ENCODE assay signal across 8 cellular contexts in the genomic region with DNA sequence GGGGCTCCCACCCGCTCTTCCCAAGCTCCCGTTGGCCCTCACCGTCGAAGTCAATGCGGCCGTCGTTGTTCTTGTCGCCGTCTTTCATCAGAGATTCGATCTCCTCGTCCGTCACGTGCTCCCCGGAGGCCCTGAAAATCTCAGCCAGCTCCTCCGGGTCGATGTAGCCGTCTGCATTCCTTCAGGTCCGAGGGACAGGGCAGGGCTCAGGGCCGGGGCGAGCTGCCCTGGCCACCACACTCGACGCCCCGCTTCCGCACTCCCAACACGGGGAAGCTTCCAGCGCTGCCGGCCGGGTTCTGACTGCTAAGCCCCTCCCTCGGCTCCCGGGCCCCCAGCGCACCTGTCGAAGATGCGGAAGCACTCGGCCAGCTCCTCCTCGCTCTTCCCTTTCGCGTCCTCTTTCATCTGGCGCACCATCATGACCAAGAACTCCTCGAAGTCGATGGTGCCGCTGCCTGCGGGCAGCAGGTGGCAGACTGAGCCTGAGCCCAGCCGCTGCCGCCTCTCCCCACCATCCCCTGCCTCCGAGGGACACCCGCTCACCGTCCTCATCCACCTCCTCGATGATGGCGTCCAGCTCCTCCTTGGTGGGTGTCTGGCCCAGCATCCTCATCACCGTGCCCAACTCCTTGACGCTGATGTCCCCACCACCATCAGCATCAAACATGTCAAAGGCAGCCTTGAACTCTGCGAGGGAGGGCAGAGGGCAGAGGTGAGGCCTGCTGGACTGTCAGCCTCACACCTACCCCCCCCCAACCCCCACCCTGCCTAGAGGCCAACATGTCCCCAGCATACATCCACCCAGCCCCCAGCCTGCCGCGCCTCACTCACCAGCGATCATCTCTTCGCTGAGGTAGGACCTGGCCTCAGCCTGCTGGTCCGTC. TPM values are rescaled to one million over a fixed set of nuclear protein-coding genes. Genes with fewer than 3 reads are reported as not detected.
A peak's percentile ranks its signal among the peaks of the same experiment; 100 is the strongest.
DNase-seq lines count a peak whose midpoint lies in the region; ATAC-seq and TF ChIP-seq lines count a peak whose summit lies in the region.

No MANE protein-coding gene starts in this region.

- POLR2A ChIA-PET in AG04449 (lab: Yijun Ruan, JAX), result no interaction called here

- peaks cover 9% of the 10 kb centered on the region for H3K4me1 ChIP-seq in colonic mucosa

- H3K27me3 ChIP-seq in H7 (ENCODE audit: control insufficient read depth, insufficient read depth, low read length), result peaks cover 15% of the 10 kb centered on the region
- H3K27me3 ChIP-seq in colonic mucosa, result no peaks in the 10 kb centered on the region

- H3K4me3 ChIP-seq in AG04449 (ENCODE audit: low read depth, low read length) (no peak overlapping the region; the same call in 1 of the 2 replicates), H7 (ENCODE audit: insufficient read depth, low read depth, low read length) (peak overlapping the region; percentile 33), WI38 (ENCODE audit: low read depth, low read length) (no peak overlapping the region), colonic mucosa (peak overlapping the region; percentile 23)

- H3K4me1 Mint-ChIP-seq in memory B cell, result peaks cover 20% of the 10 kb centered on the region
- H3K4me1 Mint-ChIP-seq in stimulated activated memory B cell treated with anti-CD40 and anti-IgM and Interleukin-4, amounts not matched to agents 10 μg/mL and 1 μg/mL and 100 μg/mL, for 72 hours, result peaks cover 32% of the 10 kb centered on the region

- DNase-seq in AG04449 (ENCODE audit: low read depth, low spot score) (no peak), H7 (peak; percentile 91), colonic mucosa (peak; percentile 63), memory B cell (ENCODE audit: low spot score in 2 of 2) (peak; percentile 38 to 44), UCSD-AML1 (lab: John Stamatoyannopoulos, UW; ENCODE audit: unreplicated experiment) (no peak), KG1 (lab: John Stamatoyannopoulos, UW) (no peak)

- TF ChIP-seq CTCF in AG04449 (IDR thresholded peaks at IDR 0.05; ENCODE audit: insufficient read depth, low read length, missing control alignments), result peak; percentile 61
- 0 out of 2 replicates have a peak, but pooled peaks have one; percentile 18 for TF ChIP-seq CTCF in WI38 (IDR thresholded peaks at IDR 0.05; ENCODE audit: low read depth, low read length)
- peak; percentile 42 for TF ChIP-seq CTCF in colonic mucosa (IDR thresholded peaks at IDR 0.05)

- intact Hi-C loops in colonic mucosa (cut with DNase I), result loop anchor here (2.0 to 10.0 kb wide), 2 partner anchors 61 to 139 kb away; partner anchors contain the start of genes SPATA25 and ZSWIM1

- no peaks in the 10 kb centered on the region for H3K9me3 Mint-ChIP-seq in memory B cell
- H3K9me3 Mint-ChIP-seq in stimulated activated memory B cell treated with anti-CD40 and anti-IgM and Interleukin-4, amounts not matched to agents 10 μg/mL and 1 μg/mL and 100 μg/mL, for 72 hours, result no peaks in the 10 kb centered on the region

- no peaks in the 10 kb centered on the region for H3K36me3 Mint-ChIP-seq in memory B cell
- H3K36me3 Mint-ChIP-seq in stimulated activated memory B cell treated with anti-CD40 and anti-IgM and Interleukin-4, amounts not matched to agents 10 μg/mL and 1 μg/mL and 100 μg/mL, for 72 hours, result no peaks in the 10 kb centered on the region

- H3K9me3 ChIP-seq in colonic mucosa, result no peaks in the 10 kb centered on the region

- peak; percentile 83 for ATAC-seq in memory B cell (ENCODE audit: low read depth)
- peak; percentile 69 for ATAC-seq in stimulated activated memory B cell treated with anti-CD40 and anti-IgM and Interleukin-4, amounts not matched to agents 10 μg/mL and 1 μg/mL and 100 μg/mL, for 72 hours

- peak overlapping the region; percentile 87 for H3K4me3 Mint-ChIP-seq in memory B cell
- H3K4me3 Mint-ChIP-seq in stimulated activated memory B cell treated with anti-CD40 and anti-IgM and Interleukin-4, amounts not matched to agents 10 μg/mL and 1 μg/mL and 100 μg/mL, for 72 hours, result peak overlapping the region; percentile 79

- H3K9ac ChIP-seq in colonic mucosa (ENCODE audit: low read depth in 2 of 2, low read length in 2 of 2), result peak overlapping the region; percentile 43 to 46

- H3K36me3 ChIP-seq in H7 (replicated peaks; ENCODE audit: control insufficient read depth, insufficient read depth, low read length), result no peaks in the 10 kb centered on the region
- H3K36me3 ChIP-seq in colonic mucosa, result no peaks in the 10 kb centered on the region

- CTCF ChIA-PET in AG04449 (lab: Yijun Ruan, JAX), result interaction anchor here (0.6 to 3.7 kb wide), 13 partner anchors 8 to 525 kb away, joined by 3 to 28 read pairs (median 3); partner anchors contain the start of gene SNX21

- peak overlapping the region; percentile 78 for H3K27ac Mint-ChIP-seq in memory B cell
- H3K27ac Mint-ChIP-seq in stimulated activated memory B cell treated with anti-CD40 and anti-IgM and Interleukin-4, amounts not matched to agents 10 μg/mL and 1 μg/mL and 100 μg/mL, for 72 hours, result peak overlapping the region; percentile 83

- H3K27me3 Mint-ChIP-seq in memory B cell, result peaks cover 3% of the 10 kb centered on the region
- H3K27me3 Mint-ChIP-seq in stimulated activated memory B cell treated with anti-CD40 and anti-IgM and Interleukin-4, amounts not matched to agents 10 μg/mL and 1 μg/mL and 100 μg/mL, for 72 hours, result peaks cover 22% of the 10 kb centered on the region

- H3K27ac ChIP-seq in colonic mucosa, result no peak overlapping the region

RNA-seq across cellular contexts. Expression of gene TNNC2, which starts 2.9 kb away (rescaled TPM):
- 0.42 and 0.70 TPM in 2 replicates for total RNA-seq in H7 (2014; rRNA removed; shearing (Covaris generic))
- total RNA-seq in colonic mucosa, result 1 to 10 TPM; 2.9 to 3.8 TPM

RNA-seq across cellular contexts. Expression of gene SNX21, which starts 9.4 kb away (rescaled TPM):
- total RNA-seq in H7 (2014; rRNA removed; shearing (Covaris generic)), result 22.5 and 22.7 TPM in 2 replicates
- total RNA-seq in colonic mucosa, result 10 to 100 TPM; 11.2 to 12.6 TPM

RNA-seq across cellular contexts. Expression of gene UBE2C, which starts 11.7 kb away (rescaled TPM):
- 265 and 278 TPM in 2 replicates for total RNA-seq in H7 (2014; rRNA removed; shearing (Covaris generic))
- total RNA-seq in colonic mucosa, result 100 to 1,000 TPM in 1 of 2 donors, 10 to 100 TPM in 1; 23.7 to 117 TPM

RNA-seq across cellular contexts. Expression of gene DNTTIP1, which starts 32.4 kb away (rescaled TPM):
- 21.4 and 24.2 TPM in 2 replicates for total RNA-seq in H7 (2014; rRNA removed; shearing (Covaris generic))
- 10 to 100 TPM; 41.5 to 96.5 TPM for total RNA-seq in colonic mucosa

RNA-seq across cellular contexts. Expression of gene WFDC3, which starts 32.5 kb away (rescaled TPM):
- total RNA-seq in H7 (2014; rRNA removed; shearing (Covaris generic)), result 0.59 TPM in 1 of 2 replicates, not detected in the other
- total RNA-seq in colonic mucosa, result 10 to 100 TPM in 1 of 2 donors, 1 to 10 TPM in 1; 2.5 to 15.6 TPM

Comparison
In these comparisons a context has a peak if more than half of its experiments do, and no peak if none do; other contexts are left out.
1. DNase-seq: peak in H7 (single experiment), colonic mucosa (single experiment) and memory B cell (2 of 2); none in AG04449 (single experiment), UCSD-AML1 (single experiment) and KG1 (single experiment).
2. H3K4me3 ChIP-seq: peak in H7 (single experiment) and colonic mucosa (single experiment); none in AG04449 (single experiment) and WI38 (single experiment).
3. Peak in every context shown above with its lines, with median percentiles within 50 percentile points of each other: CTCF ChIP-seq.